In genomic region chr3:189118896-189119295, GRCh38 we compare ENCODE assay signal across 26 cellular contexts. TPM values are rescaled to one million over a fixed set of nuclear protein-coding genes. Genes with fewer than 3 reads are reported as not detected.
"Had no signal": no experiment of that assay in that cellular context is flagged by ENCODE, and none has a peak within 500 bp of the region (broad histone marks: within the 10 kb centered on the region; RNA-seq: fewer than 3 reads in every experiment).

No MANE protein-coding gene starts in this region.

- H3K4me1 ChIP-seq: colonic mucosa had no signal

- H3K27me3 ChIP-seq: ascending aorta, breast epithelium, cardiac muscle cell, colonic mucosa had no signal

- H3K36me3 ChIP-seq: ascending aorta, breast epithelium, cardiac muscle cell, colonic mucosa, WERI-Rb-1 had no signal

- H3K27ac ChIP-seq: ascending aorta, breast epithelium, cardiac muscle cell, colonic mucosa, epithelial cell of prostate, WERI-Rb-1 had no signal

- DNase-seq: activated B cell treated with CpG ODN at 0.5 μM for 24 hours; activated CD4-positive, alpha-beta memory T cell treated with anti-CD3 and anti-CD28 coated beads, Interleukin-2, amount 10 ng/mL, durations not matched to agents 7 days and 5 days; activated CD4-positive, alpha-beta T cell treated with anti-CD3 and anti-CD28 coated beads, Interleukin-2, amount 10 ng/mL, durations not matched to agents 7 days and 5 days; activated CD4-positive, alpha-beta T cell treated with anti-CD3 and anti-CD28 coated beads, Interleukin-2, amount 50 U/mL, for 4 hours; activated CD8-positive, alpha-beta memory T cell treated with anti-CD3 and anti-CD28 coated beads, Interleukin-2, amount 50 U/mL, for 48 hours; activated gamma-delta T cell; activated naive CD4-positive, alpha-beta T cell; activated naive CD4-positive, alpha-beta T cell treated with anti-CD3 and anti-CD28 coated beads, Interleukin-2, amount 10 ng/mL, durations not matched to agents 7 days and 5 days; activated naive CD8-positive, alpha-beta T cell treated with anti-CD3 and anti-CD28 coated beads, Interleukin-2, amount 10 ng/mL, durations not matched to agents 7 days and 5 days; activated T-cell treated with anti-CD3 and anti-CD28 coated beads for 4 hours; activated T-cell treated with anti-CD3 and anti-CD28 coated beads, Interleukin-2, amount 50 U/mL, for 24 hours; activated T-cell treated with anti-CD3 and anti-CD28 coated beads, Interleukin-2, amount 50 U/mL, for 72 hours; central memory CD4-positive, alpha-beta T cell; cerebellar nuclear complex; colonic mucosa; effector CD8-positive, alpha-beta T cell; foreskin fibroblast; T-helper 1 cell; T-helper 17 cell; T1000; WERI-Rb-1 had no signal

- H3K4me3 ChIP-seq: ascending aorta, breast epithelium, cardiac muscle cell, colonic mucosa had no signal

- H3K9me3 ChIP-seq: ascending aorta, colonic mucosa had no signal

RNA-seq across cellular contexts. Expression of gene TPRG1, which starts 52.9 kb away (rescaled TPM):
- total RNA-seq: endothelial cell of umbilical vein had no signal
